Comparison of ENCODE assay signal across 24 cellular contexts in the genomic region with DNA sequence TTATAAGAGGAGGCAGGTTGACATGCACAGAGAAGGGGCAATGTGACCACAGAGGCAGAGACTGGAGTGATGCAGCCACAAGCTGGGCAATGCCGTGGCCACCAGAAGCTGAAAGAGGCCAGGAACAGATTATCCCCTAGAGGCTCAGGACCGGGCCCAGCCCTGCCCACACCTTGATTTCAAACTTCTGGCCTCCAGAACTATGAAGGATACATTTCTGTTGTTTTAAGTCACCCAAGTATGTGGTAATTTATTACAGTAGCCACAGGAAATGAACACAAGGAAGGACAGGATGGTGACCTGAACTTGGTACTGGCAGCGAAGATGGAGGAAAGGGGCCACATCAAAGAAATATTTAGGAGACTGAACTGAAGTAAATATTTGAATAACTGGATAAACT.
DNase-seq lines count a peak whose midpoint lies in the region; ATAC-seq and TF ChIP-seq lines count a peak whose summit lies in the region.
"Had no signal": no experiment of that assay in that cellular context is flagged by ENCODE, and none has a peak within 500 bp of the region (broad histone marks: within the 10 kb centered on the region; RNA-seq: fewer than 3 reads in every experiment).

No MANE protein-coding gene starts in this region.

- H3K27ac Mint-ChIP-seq in MCF 10A (ENCODE audit: low read depth, unreplicated experiment) = peak overlapping the region; percentile 59
- peak overlapping the region; percentile 46 for H3K27ac Mint-ChIP-seq in stimulated activated memory B cell treated with anti-CD40 and anti-IgM and Interleukin-4, amounts not matched to agents 10 μg/mL and 1 μg/mL and 100 μg/mL, for 72 hours
- H3K27ac Mint-ChIP-seq: activated naive CD4-positive, alpha-beta T cell treated with anti-CD3 and anti-CD28 coated beads, Interleukin-2, amount 50 U/mL, for 24 hours; activated T-helper 2 cell treated with anti-CD3 and anti-CD28 coated beads, Interferon-gamma antibody, Interleukin-2, Interleukin-4, amounts not matched to agents 10 μg/mL and 5 μg/mL and 100 μg/mL, durations not matched to agents 14 hours and 24 hours and 36 hours had no signal

- H3K27ac ChIP-seq in breast epithelium = no peak overlapping the region
- H3K27ac ChIP-seq in RWPE2 (ENCODE audit: poor library complexity, severe bottlenecking) = no peak overlapping the region
- H3K27ac ChIP-seq: brain microvascular endothelial cell, left lung, suprapubic skin had no signal

- H3K4me3 Mint-ChIP-seq in MCF 10A (ENCODE audit: unreplicated experiment) = no peak overlapping the region
- no peak overlapping the region for H3K4me3 Mint-ChIP-seq in stimulated activated memory B cell treated with anti-CD40 and anti-IgM and Interleukin-4, amounts not matched to agents 10 μg/mL and 1 μg/mL and 100 μg/mL, for 72 hours
- H3K4me3 Mint-ChIP-seq: activated naive CD4-positive, alpha-beta T cell treated with anti-CD3 and anti-CD28 coated beads, Interleukin-2, amount 50 U/mL, for 24 hours had no signal

- DNase-seq in MCF 10A (ENCODE audit: unreplicated experiment) = no peak
- DNase-seq in breast epithelium (ENCODE audit: low spot score in 2 of 2) = no peak
- DNase-seq in RWPE2 (ENCODE audit: low spot score) = no peak
- no peak for DNase-seq in activated CD4-positive, alpha-beta T cell treated with anti-CD3 and anti-CD28 coated beads, Interleukin-2, amount 50 U/mL, for 4 hours
- DNase-seq in AG08396 (ENCODE audit: low spot score) = no peak
- DNase-seq: 8988T; amniotic stem cell; brain microvascular endothelial cell; DND-41; glutamatergic neuron; left lung; NCI-H1048; NCI-H1694 treated with DMSO at 0.1 percent for 48 hours; SK-N-SH; small intestine; stimulated activated naive CD4-positive, alpha-beta T cell treated with Interleukin-2 at 50 U/mL for 16 hours had no signal

- intact Hi-C loops in MCF 10A (cut with micrococcal nuclease) = no loop called here
- intact Hi-C loops in breast epithelium (cut with DNase I; ENCODE audit: low total_unique reads) = no loop called here

- TF ChIP-seq CTCF in MCF 10A (IDR thresholded peaks at IDR 0.05; ENCODE audit: unreplicated experiment) = no peak
- no peak for TF ChIP-seq CTCF in breast epithelium (IDR thresholded peaks at IDR 0.05)
- TF ChIP-seq CTCF in RWPE2 (IDR thresholded peaks at IDR 0.05; ENCODE audit: poor library complexity, severe bottlenecking) = no peak

- no peak for TF ChIP-seq POLR2A in breast epithelium (IDR thresholded peaks at IDR 0.05)

- peaks cover 12% of the 10 kb centered on the region for H3K36me3 Mint-ChIP-seq in MCF 10A (ENCODE audit: insufficient read depth, unreplicated experiment)
- H3K36me3 Mint-ChIP-seq in stimulated activated memory B cell treated with anti-CD40 and anti-IgM and Interleukin-4, amounts not matched to agents 10 μg/mL and 1 μg/mL and 100 μg/mL, for 72 hours = peaks cover 28% of the 10 kb centered on the region

- H3K4me1 ChIP-seq in breast epithelium = no peaks in the 10 kb centered on the region
- H3K4me1 ChIP-seq in RWPE2 (ENCODE audit: insufficient read depth, poor library complexity, severe bottlenecking) = peaks cover 3% of the 10 kb centered on the region
- H3K4me1 ChIP-seq: HAP-1, suprapubic skin had no signal

- no peaks in the 10 kb centered on the region for H3K9me3 Mint-ChIP-seq in MCF 10A (ENCODE audit: unreplicated experiment)
- H3K9me3 Mint-ChIP-seq in stimulated activated memory B cell treated with anti-CD40 and anti-IgM and Interleukin-4, amounts not matched to agents 10 μg/mL and 1 μg/mL and 100 μg/mL, for 72 hours = no peaks in the 10 kb centered on the region
- H3K9me3 Mint-ChIP-seq: activated naive CD4-positive, alpha-beta T cell treated with anti-CD3 and anti-CD28 coated beads, Interleukin-2, amount 50 U/mL, for 24 hours; activated T-helper 2 cell treated with anti-CD3 and anti-CD28 coated beads, Interferon-gamma antibody, Interleukin-2, Interleukin-4, amounts not matched to agents 10 μg/mL and 5 μg/mL and 100 μg/mL, durations not matched to agents 14 hours and 24 hours and 36 hours; IgD-negative memory B cell had no signal

- H3K27me3 ChIP-seq in breast epithelium (no peaks in the 10 kb centered on the region), RWPE2 (ENCODE audit: insufficient read depth, poor library complexity, severe bottlenecking) (no peaks in the 10 kb centered on the region)
- H3K27me3 ChIP-seq: brain microvascular endothelial cell, left lung, suprapubic skin had no signal

- no peak overlapping the region for H3K4me3 ChIP-seq in breast epithelium
- H3K4me3 ChIP-seq in RWPE2 (ENCODE audit: severe bottlenecking) = no peak overlapping the region
- H3K4me3 ChIP-seq: HAP-1, left lung, suprapubic skin had no signal

- ATAC-seq in RWPE2 (ENCODE audit: low read depth) = peak; percentile 51; the same call in 2 of the 3 replicates
- ATAC-seq in esophagus mucosa = peak; percentile 67
- ATAC-seq in stimulated activated memory B cell treated with anti-CD40 and anti-IgM and Interleukin-4, amounts not matched to agents 10 μg/mL and 1 μg/mL and 100 μg/mL, for 72 hours = no peak
- ATAC-seq in GM21619 (IDR thresholded peaks at IDR 0.05; ENCODE audit: unreplicated experiment) = no peak
- ATAC-seq: left lung had no signal

- H3K27me3 Mint-ChIP-seq in MCF 10A (ENCODE audit: insufficient read depth, unreplicated experiment) = no peaks in the 10 kb centered on the region
- no peaks in the 10 kb centered on the region for H3K27me3 Mint-ChIP-seq in stimulated activated memory B cell treated with anti-CD40 and anti-IgM and Interleukin-4, amounts not matched to agents 10 μg/mL and 1 μg/mL and 100 μg/mL, for 72 hours
- H3K27me3 Mint-ChIP-seq: activated naive CD4-positive, alpha-beta T cell treated with anti-CD3 and anti-CD28 coated beads, Interleukin-2, amount 50 U/mL, for 24 hours; IgD-negative memory B cell had no signal

- BruUV-seq in MCF 10A (replicated peaks; lab: Mats Ljungman, UMichigan) = no TSS peak

- H3K9me3 ChIP-seq in breast epithelium (no peaks in the 10 kb centered on the region), RWPE2 (ENCODE audit: severe bottlenecking) (no peaks in the 10 kb centered on the region)
- H3K9me3 ChIP-seq: HAP-1, left lung, SK-N-SH, suprapubic skin had no signal

- H3K4me1 Mint-ChIP-seq in MCF 10A (ENCODE audit: insufficient read depth, unreplicated experiment) = no peaks in the 10 kb centered on the region
- peaks cover 15% of the 10 kb centered on the region for H3K4me1 Mint-ChIP-seq in stimulated activated memory B cell treated with anti-CD40 and anti-IgM and Interleukin-4, amounts not matched to agents 10 μg/mL and 1 μg/mL and 100 μg/mL, for 72 hours

- POLR2A ChIA-PET in MCF 10A (lab: Yijun Ruan, JAX) = no interaction called here

- CTCF ChIA-PET in MCF 10A (lab: Yijun Ruan, JAX) = no interaction called here

- H3K36me3 ChIP-seq in breast epithelium = no peaks in the 10 kb centered on the region
- H3K36me3 ChIP-seq in RWPE2 (ENCODE audit: low read depth) = no peaks in the 10 kb centered on the region
- H3K36me3 ChIP-seq: brain microvascular endothelial cell, HAP-1, suprapubic skin had no signal

Comparison
In these comparisons a context has a peak if more than half of its experiments do, and no peak if none do; other contexts are left out.
1. ATAC-seq: peak in RWPE2 (single experiment) and esophagus mucosa (single experiment); none in stimulated activated memory B cell treated with anti-CD40 and anti-IgM and Interleukin-4, amounts not matched to agents 10 μg/mL and 1 μg/mL and 100 μg/mL, for 72 hours (single experiment) and GM21619 (single experiment).